In the genomic region with DNA sequence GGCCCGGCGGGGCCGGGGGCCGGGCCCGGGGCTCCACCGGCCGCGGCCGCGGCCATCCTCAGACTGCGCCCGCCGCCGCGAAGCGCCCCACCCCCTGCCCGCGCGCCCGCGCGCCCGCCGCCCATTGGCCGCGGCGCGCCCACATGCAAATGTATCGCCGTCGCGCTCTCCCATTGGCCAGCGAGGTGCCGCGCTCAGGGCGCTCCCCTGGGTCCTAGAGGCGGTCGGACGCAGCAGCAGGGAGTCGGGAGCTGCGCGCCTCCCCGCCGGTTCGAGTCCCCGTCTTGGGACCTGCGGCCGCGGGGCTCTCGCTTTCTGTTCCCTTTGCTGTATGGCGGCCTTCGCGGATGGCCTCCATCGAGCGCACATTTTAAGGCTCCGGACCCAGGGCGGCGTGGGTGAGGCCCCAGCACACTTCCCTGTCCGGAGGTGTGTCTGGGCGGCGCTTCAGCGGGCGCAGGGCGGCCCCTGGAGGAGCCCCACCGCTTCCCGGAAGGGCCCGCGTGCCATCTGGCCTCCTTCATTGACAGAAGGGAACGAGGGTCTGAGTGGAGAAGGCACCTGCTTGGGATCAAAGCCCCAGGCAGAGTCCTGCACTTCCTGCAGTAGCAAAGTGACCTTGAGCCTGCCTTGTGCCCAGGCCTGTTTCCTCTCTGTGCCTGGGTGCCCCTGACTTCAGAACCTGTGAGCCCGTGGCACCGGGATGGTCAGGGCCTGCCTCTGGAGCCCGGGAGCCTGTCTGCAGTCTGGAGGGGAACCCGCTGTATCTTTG, we compare ENCODE assay signal across 8 cellular contexts. TPM values are rescaled to one million over a fixed set of nuclear protein-coding genes. Genes with fewer than 3 reads are reported as not detected.
DNase-seq lines count a peak whose midpoint lies in the region; ATAC-seq, FAIRE-seq and TF ChIP-seq lines count a peak whose summit lies in the region.

A gene with protein sequence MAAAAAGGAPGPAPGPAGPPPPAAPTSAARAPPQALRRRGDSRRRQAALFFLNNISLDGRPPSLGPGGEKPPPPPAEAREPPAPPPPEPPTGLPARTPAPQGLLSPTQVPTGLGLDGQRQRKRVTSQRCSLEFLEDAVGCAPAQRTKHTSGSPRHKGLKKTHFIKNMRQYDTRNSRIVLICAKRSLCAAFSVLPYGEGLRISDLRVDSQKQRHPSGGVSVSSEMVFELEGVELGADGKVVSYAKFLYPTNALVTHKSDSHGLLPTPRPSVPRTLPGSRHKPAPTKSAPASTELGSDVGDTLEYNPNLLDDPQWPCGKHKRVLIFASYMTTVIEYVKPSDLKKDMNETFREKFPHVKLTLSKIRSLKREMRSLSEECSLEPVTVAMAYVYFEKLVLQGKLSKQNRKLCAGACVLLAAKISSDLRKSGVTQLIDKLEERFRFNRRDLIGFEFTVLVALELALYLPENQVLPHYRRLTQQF (minus strand): TSS at position 65 of the 772 bp plus-strand sequence. CDS start 9 bp downstream, at position 56.

- no peaks in the 10 kb centered on the region for H3K27me3 Mint-ChIP-seq in activated naive CD8-positive, alpha-beta T cell treated with anti-CD3 and anti-CD28 coated beads, Interleukin-2, amount 50 U/mL, for 24 hours
- H3K27me3 Mint-ChIP-seq in type B pancreatic cell = no peaks in the 10 kb centered on the region

- peak; percentile 92 for ATAC-seq in HG02763 (IDR thresholded peaks at IDR 0.05; ENCODE audit: unreplicated experiment)
- ATAC-seq in activated naive CD8-positive, alpha-beta T cell treated with anti-CD3 and anti-CD28 coated beads, Interleukin-2, amount 50 U/mL, for 24 hours = peak; percentile 91

- TF ChIP-seq CTCF in type B pancreatic cell (conservative IDR thresholded peaks at IDR 0.05) = no peak

- peak; percentile 37; the same call in 1 of the 2 replicates for TF ChIP-seq POLR2A in GM12892 (IDR thresholded peaks at IDR 0.05; ENCODE audit: low read depth, low read length)

- no peaks in the 10 kb centered on the region for H3K9me3 Mint-ChIP-seq in activated naive CD8-positive, alpha-beta T cell treated with anti-CD3 and anti-CD28 coated beads, Interleukin-2, amount 50 U/mL, for 24 hours
- no peaks in the 10 kb centered on the region for H3K9me3 Mint-ChIP-seq in type B pancreatic cell

- peaks cover 23% of the 10 kb centered on the region for H3K4me1 Mint-ChIP-seq in activated naive CD8-positive, alpha-beta T cell treated with anti-CD3 and anti-CD28 coated beads, Interleukin-2, amount 50 U/mL, for 24 hours
- H3K4me1 Mint-ChIP-seq in type B pancreatic cell (ENCODE audit: unreplicated experiment) = peaks cover 18% of the 10 kb centered on the region

- no peaks in the 10 kb centered on the region for H3K36me3 Mint-ChIP-seq in activated naive CD8-positive, alpha-beta T cell treated with anti-CD3 and anti-CD28 coated beads, Interleukin-2, amount 50 U/mL, for 24 hours (ENCODE audit: low read depth)
- H3K36me3 Mint-ChIP-seq in type B pancreatic cell = no peaks in the 10 kb centered on the region

- intact Hi-C loops in cardiac septum (cut with DNase I) = loop anchor here (10.0 kb wide), 1 partner anchor 387 kb away; a partner anchor contains a TSS

- H3K4me3 Mint-ChIP-seq in activated naive CD8-positive, alpha-beta T cell treated with anti-CD3 and anti-CD28 coated beads, Interleukin-2, amount 50 U/mL, for 24 hours = peak within 1 kb of the TSS; percentile 75
- H3K4me3 Mint-ChIP-seq in type B pancreatic cell = peak within 1 kb of the TSS; percentile 85

- peak; percentile 95 for FAIRE-seq in GM12892 (lab: Jason Lieb, UNC)

- peak within 1 kb of the TSS; percentile 78 for H3K27ac Mint-ChIP-seq in activated naive CD8-positive, alpha-beta T cell treated with anti-CD3 and anti-CD28 coated beads, Interleukin-2, amount 50 U/mL, for 24 hours
- peak within 1 kb of the TSS; percentile 68 for H3K27ac Mint-ChIP-seq in type B pancreatic cell

- DNase-seq in GM12892 (ENCODE audit: insufficient read length) = peak; percentile 98
- DNase-seq in NCI-H1417 (lab: John Stamatoyannopoulos, UW) = peak; percentile 95 to 98 (median 96)
- DNase-seq in SW480 (ENCODE audit: low spot score) = peak; percentile 97
- peak; percentile 90 for DNase-seq in activated naive CD8-positive, alpha-beta T cell treated with anti-CD3 and anti-CD28 coated beads, Interleukin-2, amount 50 U/mL, for 24 hours
- peak; percentile 97 for DNase-seq in cardiac septum (ENCODE audit: low spot score)
- DNase-seq in pons (ENCODE audit: low spot score) = peak; percentile 88
- peak; percentile 91 for DNase-seq in type B pancreatic cell (ENCODE audit: extremely low spot score, unreplicated experiment)

RNA-seq across cellular contexts. Expression of the gene that starts here (rescaled TPM):
- polyA plus RNA-seq in GM12892 (2012; ENCODE audit: missing spikeins) = 6.3 TPM
- total RNA-seq in cardiac septum = 10.7 TPM
- 11.7 and 18.4 TPM in 2 replicates for total RNA-seq in type B pancreatic cell (ENCODE audit: low replicate concordance)

Comparison
In these comparisons a context has a peak if more than half of its experiments do, and no peak if none do; other contexts are left out.
1. Peak in every context shown above with its lines: DNase-seq and ATAC-seq.